8 cellular contexts compared by ENCODE assay signal in the genomic region with DNA sequence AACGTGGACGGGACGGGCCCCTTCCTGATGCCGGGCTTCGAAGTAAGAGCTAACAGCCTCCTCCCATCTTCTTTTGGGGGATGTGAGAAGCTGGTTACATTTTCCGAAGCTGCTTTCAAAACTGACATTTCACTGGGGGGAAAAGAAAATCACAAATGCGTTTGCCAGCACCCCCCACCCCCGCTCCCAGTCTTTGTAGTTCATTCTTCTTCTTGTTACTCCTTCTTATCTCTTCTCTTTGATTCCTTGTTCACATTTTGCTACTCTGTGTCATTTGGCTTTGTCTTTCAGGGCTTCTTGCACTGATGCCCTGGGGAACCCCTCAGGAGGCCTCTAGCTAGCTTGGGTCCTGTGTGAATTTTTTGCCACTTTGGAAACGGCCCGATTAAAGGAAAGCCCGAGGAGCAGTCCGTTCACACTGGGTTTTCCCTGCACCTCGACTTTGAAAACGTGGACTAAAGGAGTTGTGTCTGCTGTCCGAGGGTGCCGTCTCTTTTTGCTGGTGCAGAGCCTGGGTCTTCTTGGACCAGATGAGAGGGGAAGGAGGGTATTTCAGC. TPM values are rescaled to one million over a fixed set of nuclear protein-coding genes. Genes with fewer than 3 reads are reported as not detected.
DNase-seq lines count a peak whose midpoint lies in the region; ATAC-seq and TF ChIP-seq lines count a peak whose summit lies in the region.

No MANE protein-coding gene starts in this region.

- ATAC-seq in left ventricle myocardium superior, result no peak
- ATAC-seq in upper lobe of right lung, result no peak
- ATAC-seq in GM18520 (IDR thresholded peaks at IDR 0.05; ENCODE audit: unreplicated experiment), result no peak
- no peak for ATAC-seq in GM19463 (IDR thresholded peaks at IDR 0.05; ENCODE audit: unreplicated experiment)

- H3K4me3 ChIP-seq in right atrium auricular region (peak overlapping the region; percentile 74 to 84), adrenal gland (peak overlapping the region in 2 of 4 donors; percentile 62 to 99), mesodermal cell (ENCODE audit: extremely low read depth, insufficient read depth, low read length, poor library complexity, severe bottlenecking) (peak overlapping the region; percentile 90), upper lobe of right lung (peak overlapping the region; percentile 63)

- H3K27ac ChIP-seq in right atrium auricular region (peak overlapping the region; percentile 80 to 83), adrenal gland (peak overlapping the region in 3 of 5 donors; percentile 47 to 94 (median 63)), mesodermal cell (ENCODE audit: low read depth, low read length, severe bottlenecking) (peak overlapping the region; percentile 67), upper lobe of right lung (peak overlapping the region; percentile 70)

- DNase-seq in right atrium auricular region (ENCODE audit: low spot score) (no peak), left ventricle myocardium superior (no peak), adrenal gland (no peak), upper lobe of right lung (no peak), HCEC 1CT (no peak)

- TF ChIP-seq POLR2A in adrenal gland (IDR thresholded peaks at IDR 0.05), result no peak

- 12 to 17% (median 13%) methylated on average over 16 of the region's 16 CpGs for WGBS in adrenal gland, 4 donors
- WGBS in mesodermal cell (ENCODE audit: insufficient coverage in 2 of 2), 2 experiments, result 20 to 24% methylated on average over 10 to 13 of the region's 16 CpGs

- H3K4me1 ChIP-seq in right atrium auricular region, result peaks cover 0 to 42% of the 10 kb centered on the region in 2 donors
- peaks cover 12 to 37% of the 10 kb centered on the region in 2 donors for H3K4me1 ChIP-seq in adrenal gland (replicated peaks in 1 of 2)
- H3K4me1 ChIP-seq in mesodermal cell (ENCODE audit: control insufficient read depth, insufficient read depth, low read length, poor library complexity, severe bottlenecking), result peaks cover 3% of the 10 kb centered on the region
- H3K4me1 ChIP-seq in upper lobe of right lung, result peaks cover 24% of the 10 kb centered on the region

- H3K27me3 ChIP-seq in right atrium auricular region (no peaks in the 10 kb centered on the region), adrenal gland (no peaks in the 10 kb centered on the region), upper lobe of right lung (no peaks in the 10 kb centered on the region)

- intact Hi-C loops in left ventricle myocardium superior (cut with micrococcal nuclease), result no loop called here
- intact Hi-C loops in adrenal gland (cut with DNase I), result loop anchor here (5.0 kb wide), 2 partner anchors 50 to 55 kb away; a partner anchor contains a TSS
- intact Hi-C loops in upper lobe of right lung (cut with DNase I), result no loop called here

- H3K36me3 ChIP-seq in right atrium auricular region, result no peaks in the 10 kb centered on the region
- H3K36me3 ChIP-seq in adrenal gland (replicated peaks in 1 of 2), result no peaks in the 10 kb centered on the region
- no peaks in the 10 kb centered on the region for H3K36me3 ChIP-seq in mesodermal cell (ENCODE audit: control insufficient read depth, insufficient read depth, low read length)
- no peaks in the 10 kb centered on the region for H3K36me3 ChIP-seq in upper lobe of right lung

- TF ChIP-seq CTCF in right atrium auricular region (IDR thresholded peaks at IDR 0.05) (no peak), adrenal gland (IDR thresholded peaks at IDR 0.05) (no peak), upper lobe of right lung (IDR thresholded peaks at IDR 0.05) (no peak)

- H3K9me3 ChIP-seq in right atrium auricular region (no peaks in the 10 kb centered on the region), adrenal gland (replicated peaks in 1 of 3) (no peaks in the 10 kb centered on the region), mesodermal cell (ENCODE audit: control insufficient read depth, low read length) (no peaks in the 10 kb centered on the region), upper lobe of right lung (no peaks in the 10 kb centered on the region)

RNA-seq across cellular contexts. Expression of a gene that starts 1.3 kb away (rescaled TPM):
- total RNA-seq in right atrium auricular region (10 to 100 TPM; 15.3 to 19.8 TPM), left ventricle myocardium superior (32.5 TPM), adrenal gland (10 to 100 TPM in 7 of 8 donors, 1 to 10 TPM in 1; 8.2 to 36.3 (median 24.0) TPM), upper lobe of right lung (25.5 TPM)
- polyA plus RNA-seq in adrenal gland, result 10 to 100 TPM; 13.8 to 38.1 (median 20.4) TPM
- polyA plus RNA-seq in mesodermal cell (2013, experiment 1 of 2), result 93.2 TPM
- polyA plus RNA-seq in mesodermal cell (2013, experiment 2 of 2), result 83.9 TPM

RNA-seq across cellular contexts. Expression of a gene that starts 24.4 kb away (rescaled TPM):
- total RNA-seq in right atrium auricular region (1 to 10 TPM in 1 of 2 donors, not detected in 1; 1.5 TPM), left ventricle myocardium superior (0.62 TPM), adrenal gland (1 to 10 TPM in 6 of 8 donors, under 1 TPM in 2; 0.30 to 5.6 (median 1.9) TPM), upper lobe of right lung (7.4 TPM)
- polyA plus RNA-seq in adrenal gland, result 1 to 10 TPM; 1.1 to 2.0 (median 1.9) TPM
- 0.81 TPM for polyA plus RNA-seq in mesodermal cell (2013, experiment 1 of 2)
- not detected for polyA plus RNA-seq in mesodermal cell (2013, experiment 2 of 2)

RNA-seq across cellular contexts. Expression of a gene that starts 36.6 kb away (rescaled TPM):
- total RNA-seq in right atrium auricular region (10 to 100 TPM; 39.3 to 50.9 TPM), left ventricle myocardium superior (29.8 TPM), adrenal gland (100 to 1,000 TPM in 1 of 8 donors, 10 to 100 TPM in 7; 36.5 to 103 (median 51.7) TPM), upper lobe of right lung (25.3 TPM)
- 10 to 100 TPM; 12.5 to 49.6 (median 34.9) TPM for polyA plus RNA-seq in adrenal gland
- 40.8 TPM for polyA plus RNA-seq in mesodermal cell (2013, experiment 1 of 2)
- 33.7 TPM for polyA plus RNA-seq in mesodermal cell (2013, experiment 2 of 2)

RNA-seq across cellular contexts. Expression of a gene that starts 55.8 kb away (rescaled TPM):
- total RNA-seq in right atrium auricular region, result 10 to 100 TPM; 23.4 to 34.3 TPM
- 16.4 TPM for total RNA-seq in left ventricle myocardium superior
- 10 to 100 TPM; 54.5 to 99.1 (median 76.1) TPM for total RNA-seq in adrenal gland
- polyA plus RNA-seq in adrenal gland, result 10 to 100 TPM; 21.1 to 98.9 (median 40.4) TPM
- 75.8 TPM for polyA plus RNA-seq in mesodermal cell (2013, experiment 1 of 2)
- 58.8 TPM for polyA plus RNA-seq in mesodermal cell (2013, experiment 2 of 2)
- total RNA-seq in upper lobe of right lung, result 51.3 TPM

RNA-seq across cellular contexts. Expression of a gene that starts 56.0 kb away (rescaled TPM):
- total RNA-seq in right atrium auricular region (10 to 100 TPM; 16.5 to 22.0 TPM), left ventricle myocardium superior (17.4 TPM), adrenal gland (10 to 100 TPM; 18.5 to 39.7 (median 30.9) TPM), upper lobe of right lung (17.7 TPM)
- polyA plus RNA-seq in adrenal gland, result 10 to 100 TPM; 10.5 to 19.3 (median 11.6) TPM
- 17.7 TPM for polyA plus RNA-seq in mesodermal cell (2013, experiment 1 of 2)
- polyA plus RNA-seq in mesodermal cell (2013, experiment 2 of 2), result 17.0 TPM

Comparison
In these comparisons a context has a peak if more than half of its experiments do, and no peak if none do; other contexts are left out.
1. intact Hi-C loops: an anchor here in adrenal gland (5.0 kb wide); none called in left ventricle myocardium superior and upper lobe of right lung.